ENCODE assay signal across 28 cellular contexts in the genomic region with DNA sequence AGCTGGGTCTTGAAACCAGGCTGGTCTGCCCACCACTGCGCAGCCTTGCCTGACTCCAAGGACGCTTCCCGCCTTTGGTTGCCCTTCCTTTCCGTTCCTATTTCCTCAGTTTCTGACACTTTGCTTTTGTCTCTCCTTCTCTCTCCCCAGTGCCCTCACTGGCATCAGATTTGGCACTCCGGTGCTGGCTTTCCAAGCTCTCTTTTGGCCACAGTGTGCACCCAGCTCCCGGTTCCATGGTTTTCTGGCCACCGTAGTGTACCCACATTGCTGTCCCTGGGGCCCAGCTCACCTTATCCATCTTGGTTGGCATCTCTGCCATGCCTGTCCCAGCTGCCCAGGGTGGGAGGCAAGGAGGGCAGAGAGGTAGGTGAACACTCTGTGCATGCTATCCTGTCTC.
DNase-seq lines count a peak whose midpoint lies in the region; ATAC-seq and TF ChIP-seq lines count a peak whose summit lies in the region.
"Had no signal": no experiment of that assay in that cellular context is flagged by ENCODE, and none has a peak within 500 bp of the region (broad histone marks: within the 10 kb centered on the region; RNA-seq: fewer than 3 reads in every experiment).

No MANE protein-coding gene starts in this region.

- peaks cover 67 to 96% of the 10 kb centered on the region in 2 donors for H3K4me1 ChIP-seq in naive thymus-derived CD4-positive, alpha-beta T cell (ENCODE audit: control insufficient read depth in 2 of 2, insufficient read depth in 2 of 2, low read length in 2 of 2)
- H3K4me1 ChIP-seq: pancreas had no signal

- no peak overlapping the region for H3K27ac ChIP-seq in CD4-positive, alpha-beta T cell (ENCODE audit: low read depth, low read length)
- no peak overlapping the region for H3K27ac ChIP-seq in naive thymus-derived CD4-positive, alpha-beta T cell (ENCODE audit: low read depth, low read length)
- H3K27ac ChIP-seq: epithelial cell of prostate, hepatocyte, pancreas, testis, VCaP had no signal

- CTCF ChIA-PET in CD4-positive, alpha-beta T cell (lab: Charles Lee): no interaction called here
- CTCF ChIA-PET in activated CD8-positive, alpha-beta T cell treated with anti-CD3 and anti-CD28 coated beads for 36 hours (lab: Charles Lee): no interaction called here
- CTCF ChIA-PET in naive thymus-derived CD4-positive, alpha-beta T cell (lab: Charles Lee): interaction anchor here (0.7 to 0.8 kb wide), 2 partner anchors 11 to 28 kb away, joined by 3 read pairs; no protein-coding TSS in a partner anchor

- intact Hi-C loops in activated CD4-positive, alpha-beta T cell treated with anti-CD3 and anti-CD28 coated beads, Interleukin-2, amount 10 ng/mL, durations not matched to agents 24 days and 14 days (cut with micrococcal nuclease): no loop called here
- intact Hi-C loops in CD4-positive, alpha-beta T cell (cut with DNase I, micrococcal nuclease): loop anchor here in 1 of 2 experiments (5.0 kb wide), 1 partner anchor 53 kb away; no protein-coding TSS in a partner anchor
- intact Hi-C loops in activated CD8-positive, alpha-beta T cell treated with anti-CD3 and anti-CD28 coated beads for 36 hours (cut with micrococcal nuclease): no loop called here
- intact Hi-C loops in naive thymus-derived CD4-positive, alpha-beta T cell (cut with micrococcal nuclease): loop anchor here in 1 of 2 donors (10.0 kb wide), 1 partner anchor 1199 kb away; no protein-coding TSS in a partner anchor
- intact Hi-C loops in lower leg skin (cut with DNase I; ENCODE audit: low total_unique reads): no loop called here

- peaks cover 2% of the 10 kb centered on the region for H3K27me3 Mint-ChIP-seq in activated CD4-positive, alpha-beta T cell treated with anti-CD3 and anti-CD28 coated beads, Interleukin-2, amount 10 ng/mL, durations not matched to agents 24 days and 14 days
- no peaks in the 10 kb centered on the region for H3K27me3 Mint-ChIP-seq in CD4-positive, alpha-beta T cell
- no peaks in the 10 kb centered on the region for H3K27me3 Mint-ChIP-seq in activated CD8-positive, alpha-beta T cell treated with anti-CD3 and anti-CD28 coated beads for 36 hours
- no peaks in the 10 kb centered on the region for H3K27me3 Mint-ChIP-seq in naive thymus-derived CD4-positive, alpha-beta T cell

- POLR2A ChIA-PET in CD4-positive, alpha-beta T cell (lab: Charles Lee): interaction anchor here (0.8 kb wide), 1 partner anchor 16 kb away, joined by 3 read pairs; no protein-coding TSS in a partner anchor
- POLR2A ChIA-PET in activated CD8-positive, alpha-beta T cell treated with anti-CD3 and anti-CD28 coated beads for 36 hours (lab: Charles Lee): no interaction called here
- POLR2A ChIA-PET in naive thymus-derived CD4-positive, alpha-beta T cell (lab: Charles Lee): no interaction called here

- peak overlapping the region; percentile 90 for H3K27ac Mint-ChIP-seq in activated CD4-positive, alpha-beta T cell treated with anti-CD3 and anti-CD28 coated beads, Interleukin-2, amount 10 ng/mL, durations not matched to agents 24 days and 14 days
- H3K27ac Mint-ChIP-seq in CD4-positive, alpha-beta T cell: peak overlapping the region; percentile 67
- H3K27ac Mint-ChIP-seq in activated CD8-positive, alpha-beta T cell treated with anti-CD3 and anti-CD28 coated beads for 36 hours: peak overlapping the region; percentile 77
- peak overlapping the region in 8 of 9 donors; percentile 61 to 97 (median 82) for H3K27ac Mint-ChIP-seq in naive thymus-derived CD4-positive, alpha-beta T cell

- peaks cover 12% of the 10 kb centered on the region for H3K36me3 Mint-ChIP-seq in activated CD4-positive, alpha-beta T cell treated with anti-CD3 and anti-CD28 coated beads, Interleukin-2, amount 10 ng/mL, durations not matched to agents 24 days and 14 days (ENCODE audit: low read depth)
- no peaks in the 10 kb centered on the region for H3K36me3 Mint-ChIP-seq in CD4-positive, alpha-beta T cell (ENCODE audit: low read depth)
- H3K36me3 Mint-ChIP-seq in activated CD8-positive, alpha-beta T cell treated with anti-CD3 and anti-CD28 coated beads for 36 hours (ENCODE audit: low read depth): no peaks in the 10 kb centered on the region
- peaks cover 0 to 41% (median 0%) of the 10 kb centered on the region in 5 donors for H3K36me3 Mint-ChIP-seq in naive thymus-derived CD4-positive, alpha-beta T cell

- H3K27me3 ChIP-seq in CD4-positive, alpha-beta T cell (ENCODE audit: control insufficient read depth, insufficient read depth, low read length): no peaks in the 10 kb centered on the region
- no peaks in the 10 kb centered on the region for H3K27me3 ChIP-seq in naive thymus-derived CD4-positive, alpha-beta T cell (ENCODE audit: control insufficient read depth in 2 of 2, insufficient read depth in 2 of 2, low read length in 2 of 2)
- H3K27me3 ChIP-seq: pancreas, testis had no signal

- DNase-seq in activated CD4-positive, alpha-beta T cell treated with anti-CD3 and anti-CD28 coated beads, Interleukin-2, amount 10 ng/mL, durations not matched to agents 24 days and 14 days: no peak
- no peak for DNase-seq in activated CD4-positive, alpha-beta T cell treated with anti-CD3 and anti-CD28 coated beads for 48 hours
- DNase-seq in CD4-positive, alpha-beta T cell: no peak
- DNase-seq in activated CD8-positive, alpha-beta T cell treated with anti-CD3 and anti-CD28 coated beads for 36 hours: no peak
- no peak for DNase-seq in naive thymus-derived CD4-positive, alpha-beta T cell
- DNase-seq in lower leg skin (ENCODE audit: low spot score in 2 of 2): no peak
- DNase-seq: activated gamma-delta T cell treated with Interleukin-2 at 50 U/mL for 16 hours; aorta; DMS 273 treated with DMSO at 0.1 percent for 48 hours; effector CD4-positive, alpha-beta T cell; GOT3; NCI-H1092; NCI-H1694 treated with DMSO at 0.1 percent for 48 hours; NCI-H446 treated with DMSO at 0.1 percent for 48 hours; NCI-H774; pancreas; retina; SHP77; stimulated activated naive CD4-positive, alpha-beta T cell treated with Interleukin-2 at 50 U/mL for 16 hours; T1000; testis had no signal

- no peaks in the 10 kb centered on the region for H3K9me3 ChIP-seq in CD4-positive, alpha-beta T cell (ENCODE audit: control insufficient read depth, low read length)
- H3K9me3 ChIP-seq in naive thymus-derived CD4-positive, alpha-beta T cell (ENCODE audit: control insufficient read depth in 2 of 3, low read length in 3 of 3): no peaks in the 10 kb centered on the region
- H3K9me3 ChIP-seq: pancreas, testis had no signal

- peaks cover 89% of the 10 kb centered on the region for H3K4me1 Mint-ChIP-seq in activated CD4-positive, alpha-beta T cell treated with anti-CD3 and anti-CD28 coated beads, Interleukin-2, amount 10 ng/mL, durations not matched to agents 24 days and 14 days
- H3K4me1 Mint-ChIP-seq in CD4-positive, alpha-beta T cell (ENCODE audit: low read depth): peaks cover 94% of the 10 kb centered on the region
- peaks cover 87% of the 10 kb centered on the region for H3K4me1 Mint-ChIP-seq in activated CD8-positive, alpha-beta T cell treated with anti-CD3 and anti-CD28 coated beads for 36 hours (ENCODE audit: low read depth)
- H3K4me1 Mint-ChIP-seq in naive thymus-derived CD4-positive, alpha-beta T cell: peaks cover 68 to 98% (median 97%) of the 10 kb centered on the region in 7 donors

- peaks cover 7% of the 10 kb centered on the region for H3K9me3 Mint-ChIP-seq in activated CD4-positive, alpha-beta T cell treated with anti-CD3 and anti-CD28 coated beads, Interleukin-2, amount 10 ng/mL, durations not matched to agents 24 days and 14 days
- peaks cover 4% of the 10 kb centered on the region for H3K9me3 Mint-ChIP-seq in CD4-positive, alpha-beta T cell
- peaks cover 2% of the 10 kb centered on the region for H3K9me3 Mint-ChIP-seq in activated CD8-positive, alpha-beta T cell treated with anti-CD3 and anti-CD28 coated beads for 36 hours
- H3K9me3 Mint-ChIP-seq in naive thymus-derived CD4-positive, alpha-beta T cell: peaks cover 0 to 11% (median 0%) of the 10 kb centered on the region in 11 donors
- H3K9me3 Mint-ChIP-seq: neural crest cell had no signal

- H3K4me3 ChIP-seq in naive thymus-derived CD4-positive, alpha-beta T cell (ENCODE audit: low read length): no peak overlapping the region
- no peak overlapping the region for H3K4me3 ChIP-seq in lower leg skin (ENCODE audit: low read depth, poor library complexity, severe bottlenecking)
- H3K4me3 ChIP-seq: hepatocyte, pancreas, testis had no signal

- no peak for ATAC-seq in CD4-positive, alpha-beta T cell (ENCODE audit: poor library complexity)
- no peak for ATAC-seq in activated CD8-positive, alpha-beta T cell treated with anti-CD3 and anti-CD28 coated beads for 36 hours
- no peak for ATAC-seq in naive thymus-derived CD4-positive, alpha-beta T cell
- ATAC-seq in GM21423 (IDR thresholded peaks at IDR 0.05; ENCODE audit: unreplicated experiment) (no peak), HG02588 (IDR thresholded peaks at IDR 0.05; ENCODE audit: unreplicated experiment) (no peak)
- ATAC-seq: Panc1, pancreas had no signal

- 93 to 96% methylated on average over 7 of the region's 7 CpGs for WGBS in lower leg skin, 2 donors

- TF ChIP-seq POLR2A in lower leg skin (IDR thresholded peaks at IDR 0.05): no peak

- TF ChIP-seq CTCF in CD4-positive, alpha-beta T cell (IDR thresholded peaks at IDR 0.05): no peak
- no peak for TF ChIP-seq CTCF in activated CD8-positive, alpha-beta T cell treated with anti-CD3 and anti-CD28 coated beads for 36 hours (IDR thresholded peaks at IDR 0.05)
- TF ChIP-seq CTCF in lower leg skin (IDR thresholded peaks at IDR 0.05): no peak

- peak overlapping the region; percentile 43 for H3K4me3 Mint-ChIP-seq in activated CD4-positive, alpha-beta T cell treated with anti-CD3 and anti-CD28 coated beads, Interleukin-2, amount 10 ng/mL, durations not matched to agents 24 days and 14 days
- peak overlapping the region; percentile 54 for H3K4me3 Mint-ChIP-seq in CD4-positive, alpha-beta T cell
- no peak overlapping the region for H3K4me3 Mint-ChIP-seq in activated CD8-positive, alpha-beta T cell treated with anti-CD3 and anti-CD28 coated beads for 36 hours
- peak overlapping the region in 9 of 10 donors; percentile 9 to 83 (median 47) for H3K4me3 Mint-ChIP-seq in naive thymus-derived CD4-positive, alpha-beta T cell
- H3K4me3 Mint-ChIP-seq: neural crest cell had no signal

- H3K36me3 ChIP-seq in naive thymus-derived CD4-positive, alpha-beta T cell (ENCODE audit: control insufficient read depth in 2 of 3, insufficient read depth in 3 of 3, low read length in 3 of 3): no peaks in the 10 kb centered on the region
- H3K36me3 ChIP-seq: pancreas had no signal
